Comparison of ENCODE assay signal across 2 cellular contexts in the genomic region with DNA sequence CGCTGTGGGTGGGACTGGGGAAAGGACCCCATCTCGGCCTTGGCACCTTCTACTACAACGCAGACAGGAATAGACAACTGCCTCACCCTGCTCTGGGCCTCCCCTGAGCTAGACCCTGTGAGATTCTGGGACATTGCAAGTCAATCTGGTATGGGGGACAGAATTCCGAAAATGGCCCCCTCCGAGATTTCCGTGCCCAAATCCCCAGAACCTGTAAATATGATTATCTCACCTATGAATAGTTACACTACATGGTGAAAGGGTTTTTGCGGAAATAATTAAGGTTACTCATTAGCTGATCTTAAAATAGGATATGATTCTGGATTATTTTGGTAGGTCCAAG.
TF ChIP-seq lines count a peak whose summit lies in the region.

No MANE protein-coding gene starts in this region.

TF ChIP-seq in A549, 52 proteins besides CTCF, POLR2A, EP300 and RAD21:
- TF ChIP-seq EHF (CRISPR knock-in tag; IDR thresholded peaks at IDR 0.05) = 0 out of 2 replicates have a peak, but pooled peaks have one; percentile 64
- no peak for TF ChIP-seq RCOR1 (IDR thresholded peaks at IDR 0.05; ENCODE audit: low read depth, low read length)

TF ChIP-seq in IMR-90, 13 proteins besides CTCF, POLR2A, EP300 and RAD21:
- no peak for TF ChIP-seq MAZ (IDR thresholded peaks at IDR 0.05; ENCODE audit: borderline replicate concordance, low read depth, low read length)
- TF ChIP-seq MXI1 (IDR thresholded peaks at IDR 0.05; ENCODE audit: borderline replicate concordance, low read depth, low read length) = no peak
- no peak for TF ChIP-seq RCOR1 (IDR thresholded peaks at IDR 0.05; ENCODE audit: insufficient replicate concordance, low read length)
- TF ChIP-seq SMC3 (IDR thresholded peaks at IDR 0.05; ENCODE audit: low read depth, low read length) = no peak
- no peak for TF ChIP-seq MAFK (IDR thresholded peaks at IDR 0.05; ENCODE audit: low read depth, low read length)
- TF ChIP-seq BHLHE40 (IDR thresholded peaks at IDR 0.05; ENCODE audit: low read depth, low read length) = no peak
- TF ChIP-seq CHD1 (IDR thresholded peaks at IDR 0.05; ENCODE audit: low read depth, low read length) = no peak
- TF ChIP-seq, protein P1, sequence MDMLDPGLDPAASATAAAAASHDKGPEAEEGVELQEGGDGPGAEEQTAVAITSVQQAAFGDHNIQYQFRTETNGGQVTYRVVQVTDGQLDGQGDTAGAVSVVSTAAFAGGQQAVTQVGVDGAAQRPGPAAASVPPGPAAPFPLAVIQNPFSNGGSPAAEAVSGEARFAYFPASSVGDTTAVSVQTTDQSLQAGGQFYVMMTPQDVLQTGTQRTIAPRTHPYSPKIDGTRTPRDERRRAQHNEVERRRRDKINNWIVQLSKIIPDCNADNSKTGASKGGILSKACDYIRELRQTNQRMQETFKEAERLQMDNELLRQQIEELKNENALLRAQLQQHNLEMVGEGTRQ (IDR thresholded peaks at IDR 0.05; ENCODE audit: low read depth, low read length) = no peak
- TF ChIP-seq, protein P2, sequence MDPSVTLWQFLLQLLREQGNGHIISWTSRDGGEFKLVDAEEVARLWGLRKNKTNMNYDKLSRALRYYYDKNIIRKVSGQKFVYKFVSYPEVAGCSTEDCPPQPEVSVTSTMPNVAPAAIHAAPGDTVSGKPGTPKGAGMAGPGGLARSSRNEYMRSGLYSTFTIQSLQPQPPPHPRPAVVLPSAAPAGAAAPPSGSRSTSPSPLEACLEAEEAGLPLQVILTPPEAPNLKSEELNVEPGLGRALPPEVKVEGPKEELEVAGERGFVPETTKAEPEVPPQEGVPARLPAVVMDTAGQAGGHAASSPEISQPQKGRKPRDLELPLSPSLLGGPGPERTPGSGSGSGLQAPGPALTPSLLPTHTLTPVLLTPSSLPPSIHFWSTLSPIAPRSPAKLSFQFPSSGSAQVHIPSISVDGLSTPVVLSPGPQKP (IDR thresholded peaks at IDR 0.05; ENCODE audit: borderline replicate concordance, low read depth, low read length) = no peak
- no peak for TF ChIP-seq NFE2L2 (IDR thresholded peaks at IDR 0.05; ENCODE audit: low read depth, low read length)
- TF ChIP-seq RFX5 (IDR thresholded peaks at IDR 0.05; ENCODE audit: low read depth, low read length) = no peak
- no peak for TF ChIP-seq FOS (IDR thresholded peaks at IDR 0.05; ENCODE audit: low read depth, low read length)
- TF ChIP-seq CEBPB (IDR thresholded peaks at IDR 0.05; ENCODE audit: low read depth, low read length) = no peak
